Comparison of ENCODE assay signal across 20 cellular contexts in genomic region chr12:6967548-6968100, GRCh38. TPM values are rescaled to one million over a fixed set of nuclear protein-coding genes. Genes with fewer than 3 reads are reported as not detected.
DNase-seq lines count a peak whose midpoint lies in the region; ATAC-seq, FAIRE-seq and TF ChIP-seq lines count a peak whose summit lies in the region.
"Had no signal": no experiment of that assay in that cellular context is flagged by ENCODE, and none has a peak within 500 bp of the region (broad histone marks: within the 10 kb centered on the region; RNA-seq: fewer than 3 reads in every experiment).

No MANE protein-coding gene starts in this region.

- peak overlapping the region; percentile 75 for H3K9ac ChIP-seq in mucosa of stomach (ENCODE audit: low read length)

- H3K4me3 Mint-ChIP-seq in CD4-positive, alpha-beta T cell: peak overlapping the region; percentile 54
- no peak overlapping the region for H3K4me3 Mint-ChIP-seq in activated CD4-positive, alpha-beta memory T cell treated with anti-CD3 and anti-CD28 coated beads, Interleukin-2, amount 10 ng/mL, durations not matched to agents 7 days and 5 days

- no peaks in the 10 kb centered on the region for H3K9me3 Mint-ChIP-seq in CD4-positive, alpha-beta T cell
- no peaks in the 10 kb centered on the region for H3K9me3 Mint-ChIP-seq in activated CD4-positive, alpha-beta memory T cell treated with anti-CD3 and anti-CD28 coated beads, Interleukin-2, amount 10 ng/mL, durations not matched to agents 7 days and 5 days
- H3K9me3 Mint-ChIP-seq: activated naive CD4-positive, alpha-beta T cell treated with anti-CD3 and anti-CD28 coated beads, Interleukin-2, amount 50 U/mL, for 72 hours had no signal

- no peak for TF ChIP-seq CTCF in 22Rv1 (IDR thresholded peaks at IDR 0.05)
- TF ChIP-seq CTCF in CD4-positive, alpha-beta T cell (IDR thresholded peaks at IDR 0.05): no peak

- CTCF ChIA-PET in CD4-positive, alpha-beta T cell (lab: Charles Lee): interaction anchor here (1.1 to 2.2 kb wide), 4 partner anchors 18 to 142 kb away, joined by 3 to 16 read pairs (median 4); partner anchors contain the start of gene C1RL
- CTCF ChIA-PET in activated CD4-positive, alpha-beta memory T cell treated with anti-CD3 and anti-CD28 coated beads, Interleukin-2, amount 10 ng/mL, durations not matched to agents 7 days and 5 days (lab: Charles Lee): interaction anchor here (0.5 to 2.7 kb wide), 8 partner anchors 8 to 145 kb away, joined by 3 to 42 read pairs (median 6); partner anchors contain the start of genes C12orf57, C1RL, PTPN6 and RNU7-1

- no peak for ATAC-seq in CD4-positive, alpha-beta T cell (ENCODE audit: poor library complexity)
- ATAC-seq in HG03439 (IDR thresholded peaks at IDR 0.05; ENCODE audit: unreplicated experiment) (no peak), GM18858 (IDR thresholded peaks at IDR 0.05; ENCODE audit: unreplicated experiment) (no peak)
- ATAC-seq: activated naive CD4-positive, alpha-beta T cell treated with anti-CD3 and anti-CD28 coated beads, Interleukin-2, amount 50 U/mL, for 72 hours had no signal

- H3K27me3 Mint-ChIP-seq in CD4-positive, alpha-beta T cell: no peaks in the 10 kb centered on the region
- H3K27me3 Mint-ChIP-seq in activated CD4-positive, alpha-beta memory T cell treated with anti-CD3 and anti-CD28 coated beads, Interleukin-2, amount 10 ng/mL, durations not matched to agents 7 days and 5 days: no peaks in the 10 kb centered on the region

- no peaks in the 10 kb centered on the region for H3K27me3 ChIP-seq in CD4-positive, alpha-beta T cell (ENCODE audit: control insufficient read depth, insufficient read depth, low read length)
- no peaks in the 10 kb centered on the region for H3K27me3 ChIP-seq in mucosa of stomach (ENCODE audit: control insufficient read depth, insufficient read depth, low read length)
- H3K27me3 ChIP-seq: BE2C had no signal

- intact Hi-C loops in CD4-positive, alpha-beta T cell (cut with DNase I, micrococcal nuclease): no loop called here

- no peaks in the 10 kb centered on the region for H3K9me3 ChIP-seq in CD4-positive, alpha-beta T cell (ENCODE audit: control insufficient read depth, low read length)
- no peaks in the 10 kb centered on the region for H3K9me3 ChIP-seq in mucosa of stomach (ENCODE audit: control insufficient read depth, low read length)
- H3K9me3 ChIP-seq: BE2C had no signal

- peaks cover 21% of the 10 kb centered on the region for H3K36me3 ChIP-seq in mucosa of stomach (ENCODE audit: control insufficient read depth, insufficient read depth, low read length)

- POLR2A ChIA-PET in CD4-positive, alpha-beta T cell (lab: Charles Lee): interaction anchor here (0.8 to 4.8 kb wide), 6 partner anchors 8 to 279 kb away, joined by 3 to 80 read pairs (median 9); partner anchors contain the start of genes C12orf57, RNU7-1 and ZNF384
- POLR2A ChIA-PET in activated CD4-positive, alpha-beta memory T cell treated with anti-CD3 and anti-CD28 coated beads, Interleukin-2, amount 10 ng/mL, durations not matched to agents 7 days and 5 days (lab: Charles Lee): interaction anchor here (2.0 to 4.2 kb wide), 6 partner anchors 10 to 140 kb away, joined by 7 to 118 read pairs (median 24); partner anchors contain the start of genes C12orf57, PTPN6 and RNU7-1

- H3K4me1 ChIP-seq in mucosa of stomach (ENCODE audit: control insufficient read depth, insufficient read depth, low read length): peaks cover 48% of the 10 kb centered on the region

- H3K36me3 Mint-ChIP-seq in CD4-positive, alpha-beta T cell (ENCODE audit: low read depth): peaks cover 64% of the 10 kb centered on the region
- H3K36me3 Mint-ChIP-seq in activated CD4-positive, alpha-beta memory T cell treated with anti-CD3 and anti-CD28 coated beads, Interleukin-2, amount 10 ng/mL, durations not matched to agents 7 days and 5 days (ENCODE audit: low read depth): peaks cover 56% of the 10 kb centered on the region

- H3K27ac Mint-ChIP-seq in CD4-positive, alpha-beta T cell: no peak overlapping the region
- peak overlapping the region; percentile 40 for H3K27ac Mint-ChIP-seq in activated CD4-positive, alpha-beta memory T cell treated with anti-CD3 and anti-CD28 coated beads, Interleukin-2, amount 10 ng/mL, durations not matched to agents 7 days and 5 days

- H3K4me1 Mint-ChIP-seq in CD4-positive, alpha-beta T cell (ENCODE audit: low read depth): peaks cover 53% of the 10 kb centered on the region
- H3K4me1 Mint-ChIP-seq in activated CD4-positive, alpha-beta memory T cell treated with anti-CD3 and anti-CD28 coated beads, Interleukin-2, amount 10 ng/mL, durations not matched to agents 7 days and 5 days: peaks cover 71% of the 10 kb centered on the region

- no peak for DNase-seq in CD4-positive, alpha-beta T cell
- no peak for DNase-seq in activated CD4-positive, alpha-beta memory T cell treated with anti-CD3 and anti-CD28 coated beads, Interleukin-2, amount 10 ng/mL, durations not matched to agents 7 days and 5 days
- no peak for DNase-seq in H54 (ENCODE audit: insufficient read length, low spot score)
- DNase-seq: activated CD4-positive, alpha-beta T cell treated with anti-CD3 and anti-CD28 coated beads, Interleukin-2, amount 50 U/mL, for 48 hours; BE2C; central memory CD4-positive, alpha-beta T cell; DMS79; HCEC 1CT; NCI-H1930; NCI-H510A treated with DMSO at 0.1 percent for 48 hours; RPMI8226 had no signal

- FAIRE-seq in H54 (lab: Jason Lieb, UNC): no peak
- FAIRE-seq: endometrium had no signal

- no peak overlapping the region for H3K4me3 ChIP-seq in mucosa of stomach (ENCODE audit: low read length)
- H3K4me3 ChIP-seq: skin epidermis had no signal

- no peak for TF ChIP-seq POLR2A in H54 (IDR thresholded peaks at IDR 0.05; ENCODE audit: low read depth, low read length)

- H3K27ac ChIP-seq in 22Rv1: peak overlapping the region; percentile 100
- H3K27ac ChIP-seq in CD4-positive, alpha-beta T cell (ENCODE audit: low read depth, low read length): no peak overlapping the region
- H3K27ac ChIP-seq: HL-60 had no signal

RNA-seq across cellular contexts. Expression of gene PHB2, which starts 2.8 kb away (rescaled TPM):
- 100 to 1,000 TPM; 138 to 147 TPM for total RNA-seq in CD4-positive, alpha-beta T cell
- 100 to 1,000 TPM; 194 to 196 TPM for total RNA-seq in activated CD4-positive, alpha-beta memory T cell treated with anti-CD3 and anti-CD28 coated beads, Interleukin-2, amount 10 ng/mL, durations not matched to agents 7 days and 5 days

RNA-seq across cellular contexts. Expression of gene EMG1, which starts 3.1 kb away (rescaled TPM):
- total RNA-seq in CD4-positive, alpha-beta T cell: 10 to 100 TPM; 33.9 to 34.8 TPM
- 10 to 100 TPM; 39.4 to 50.2 TPM for total RNA-seq in activated CD4-positive, alpha-beta memory T cell treated with anti-CD3 and anti-CD28 coated beads, Interleukin-2, amount 10 ng/mL, durations not matched to agents 7 days and 5 days

RNA-seq across cellular contexts. Expression of gene PTPN6, which starts 16.5 kb away (rescaled TPM):
- total RNA-seq in CD4-positive, alpha-beta T cell: 10 to 100 TPM; 79.0 to 83.5 TPM
- total RNA-seq in activated CD4-positive, alpha-beta memory T cell treated with anti-CD3 and anti-CD28 coated beads, Interleukin-2, amount 10 ng/mL, durations not matched to agents 7 days and 5 days: 100 to 1,000 TPM; 295 to 299 TPM

RNA-seq across cellular contexts. Expression of gene C12orf57, which starts 23.8 kb away (rescaled TPM):
- 100 to 1,000 TPM; 305 to 311 TPM for total RNA-seq in CD4-positive, alpha-beta T cell
- total RNA-seq in activated CD4-positive, alpha-beta memory T cell treated with anti-CD3 and anti-CD28 coated beads, Interleukin-2, amount 10 ng/mL, durations not matched to agents 7 days and 5 days: 100 to 1,000 TPM; 141 TPM

RNA-seq across cellular contexts. Expression of gene RNU7-1, which starts 24.0 kb away (rescaled TPM):
- not detected for total RNA-seq in CD4-positive, alpha-beta T cell
- not detected for total RNA-seq in activated CD4-positive, alpha-beta memory T cell treated with anti-CD3 and anti-CD28 coated beads, Interleukin-2, amount 10 ng/mL, durations not matched to agents 7 days and 5 days
- total RNA-seq: activated naive CD4-positive, alpha-beta T cell treated with anti-CD3 and anti-CD28 coated beads, Interleukin-2, amount 50 U/mL, for 72 hours; osteocyte had no signal
